Comparison of ENCODE assay signal across 8 cellular contexts in the genomic region with DNA sequence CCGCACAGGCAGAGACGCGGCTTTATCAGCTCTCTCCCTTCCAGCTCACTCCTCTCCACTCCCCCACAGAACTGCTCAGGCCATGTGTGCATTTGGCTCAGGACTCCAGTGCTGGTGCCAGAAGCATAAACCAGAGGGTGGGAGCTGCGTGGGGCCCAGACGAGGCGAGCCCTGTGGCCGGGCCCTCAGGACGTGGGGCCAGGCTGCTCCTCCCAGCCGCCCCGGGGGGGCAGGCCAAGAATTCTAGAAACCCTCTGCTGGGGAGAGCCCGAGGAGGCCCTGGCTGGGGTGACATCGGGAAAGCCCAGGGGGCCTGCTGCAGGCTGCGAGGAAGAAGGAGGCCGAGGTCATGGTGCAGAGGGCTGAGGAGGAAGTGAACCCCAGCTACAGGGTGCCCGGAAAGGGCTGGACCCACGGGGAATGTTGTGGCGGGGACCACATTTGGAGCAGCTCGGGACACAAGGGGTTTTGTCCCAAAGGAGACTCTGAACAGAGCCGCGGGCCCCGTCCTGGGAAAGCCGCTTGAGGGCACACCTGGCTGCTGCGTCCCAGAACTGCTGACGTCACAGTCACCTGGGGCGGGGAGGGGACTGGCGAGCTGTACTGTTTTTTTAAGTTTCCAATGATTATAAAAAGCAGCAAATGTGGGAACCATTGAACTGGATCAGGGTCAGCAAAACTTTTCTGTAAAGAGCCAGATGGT.
DNase-seq lines count a peak whose midpoint lies in the region; ATAC-seq and TF ChIP-seq lines count a peak whose summit lies in the region.
"Had no signal": no experiment of that assay in that cellular context is flagged by ENCODE, and none has a peak within 500 bp of the region (broad histone marks: within the 10 kb centered on the region; RNA-seq: fewer than 3 reads in every experiment).

No MANE protein-coding gene starts in this region.

- no peaks in the 10 kb centered on the region for H3K9me3 ChIP-seq in mucosa of stomach (ENCODE audit: control insufficient read depth, low read length)
- H3K9me3 ChIP-seq in uterus: no peaks in the 10 kb centered on the region

- H3K9ac ChIP-seq in mucosa of stomach (ENCODE audit: low read length): peak overlapping the region; percentile 1

- ATAC-seq in SK-N-SH treated with all-trans-retinoic acid at 6 μM for 48 hours (peak; percentile 53; the same call in 2 of the 3 replicates), HG03565 (IDR thresholded peaks at IDR 0.05; ENCODE audit: unreplicated experiment) (no peak)

- H3K4me3 ChIP-seq in fibroblast of mammary gland (ENCODE audit: control insufficient read depth, low read depth, low read length) (no peak overlapping the region), mucosa of stomach (ENCODE audit: low read length) (no peak overlapping the region), uterus (no peak overlapping the region)

- H3K36me3 ChIP-seq in mucosa of stomach (ENCODE audit: control insufficient read depth, insufficient read depth, low read length) (no peaks in the 10 kb centered on the region), uterus (no peaks in the 10 kb centered on the region)

- no peak for TF ChIP-seq CTCF in fibroblast of mammary gland (conservative IDR thresholded peaks at IDR 0.05; ENCODE audit: control insufficient read depth, insufficient read depth, low read depth, low read length)
- peak in 1 of 4 experiments; percentile 6 for TF ChIP-seq CTCF in uterus (IDR thresholded peaks at IDR 0.05)

- peak; percentile 85 for DNase-seq in fibroblast of mammary gland (ENCODE audit: low read depth)
- peak; percentile 92 to 94 for DNase-seq in uterus
- no peak for DNase-seq in HuH-7.5 (ENCODE audit: low spot score)
- DNase-seq in H4 (ENCODE audit: low spot score): no peak

- H3K4me1 ChIP-seq in mucosa of stomach (ENCODE audit: control insufficient read depth, insufficient read depth, low read length): peaks cover 11% of the 10 kb centered on the region
- peaks cover 0 to 23% of the 10 kb centered on the region in 2 donors for H3K4me1 ChIP-seq in uterus

- TF ChIP-seq POLR2A in uterus (IDR thresholded peaks at IDR 0.05): peak in 1 of 2 donors; percentile 35

- intact Hi-C loops in uterus (cut with DNase I; ENCODE audit: low total_unique reads): no loop called here

- peak overlapping the region; percentile 86 for H3K27ac ChIP-seq in uterus
- H3K27ac ChIP-seq: HL-60 had no signal

- H3K27me3 ChIP-seq in mucosa of stomach (ENCODE audit: control insufficient read depth, insufficient read depth, low read length) (no peaks in the 10 kb centered on the region), uterus (no peaks in the 10 kb centered on the region)

TF ChIP-seq in SK-N-SH treated with all-trans-retinoic acid at 6 μM for 48 hours, 23 proteins besides CTCF, POLR2A, EP300 and RAD21:
- TF ChIP-seq TCF4 (CRISPR knock-in tag; IDR thresholded peaks at IDR 0.05; ENCODE audit: borderline replicate concordance): peak; percentile 12; the same call in 1 of the 2 replicates
- no peak for TF ChIP-seq PATZ1 (CRISPR knock-in tag; IDR thresholded peaks at IDR 0.05; ENCODE audit: borderline replicate concordance)
- TF ChIP-seq, protein P1, sequence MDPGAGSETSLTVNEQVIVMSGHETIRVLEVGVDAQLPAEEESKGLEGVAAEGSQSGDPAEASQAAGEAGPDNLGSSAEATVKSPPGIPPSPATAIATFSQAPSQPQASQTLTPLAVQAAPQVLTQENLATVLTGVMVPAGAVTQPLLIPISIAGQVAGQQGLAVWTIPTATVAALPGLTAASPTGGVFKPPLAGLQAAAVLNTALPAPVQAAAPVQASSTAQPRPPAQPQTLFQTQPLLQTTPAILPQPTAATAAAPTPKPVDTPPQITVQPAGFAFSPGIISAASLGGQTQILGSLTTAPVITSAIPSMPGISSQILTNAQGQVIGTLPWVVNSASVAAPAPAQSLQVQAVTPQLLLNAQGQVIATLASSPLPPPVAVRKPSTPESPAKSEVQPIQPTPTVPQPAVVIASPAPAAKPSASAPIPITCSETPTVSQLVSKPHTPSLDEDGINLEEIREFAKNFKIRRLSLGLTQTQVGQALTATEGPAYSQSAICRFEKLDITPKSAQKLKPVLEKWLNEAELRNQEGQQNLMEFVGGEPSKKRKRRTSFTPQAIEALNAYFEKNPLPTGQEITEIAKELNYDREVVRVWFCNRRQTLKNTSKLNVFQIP (CRISPR knock-in tag; IDR thresholded peaks at IDR 0.05; ENCODE audit: borderline replicate concordance, low read depth): no peak
- TF ChIP-seq, protein P2, sequence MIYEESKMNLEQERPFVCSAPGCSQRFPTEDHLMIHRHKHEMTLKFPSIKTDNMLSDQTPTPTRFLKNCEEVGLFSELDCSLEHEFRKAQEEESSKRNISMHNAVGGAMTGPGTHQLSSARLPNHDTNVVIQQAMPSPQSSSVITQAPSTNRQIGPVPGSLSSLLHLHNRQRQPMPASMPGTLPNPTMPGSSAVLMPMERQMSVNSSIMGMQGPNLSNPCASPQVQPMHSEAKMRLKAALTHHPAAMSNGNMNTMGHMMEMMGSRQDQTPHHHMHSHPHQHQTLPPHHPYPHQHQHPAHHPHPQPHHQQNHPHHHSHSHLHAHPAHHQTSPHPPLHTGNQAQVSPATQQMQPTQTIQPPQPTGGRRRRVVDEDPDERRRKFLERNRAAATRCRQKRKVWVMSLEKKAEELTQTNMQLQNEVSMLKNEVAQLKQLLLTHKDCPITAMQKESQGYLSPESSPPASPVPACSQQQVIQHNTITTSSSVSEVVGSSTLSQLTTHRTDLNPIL (CRISPR knock-in tag; IDR thresholded peaks at IDR 0.05; ENCODE audit: low read depth): no peak
- no peak for TF ChIP-seq ZFP30 (CRISPR knock-in tag; IDR thresholded peaks at IDR 0.05)

Comparison
In these comparisons a context has a peak if more than half of its experiments do, and no peak if none do; other contexts are left out.
1. DNase-seq: peak in fibroblast of mammary gland (single experiment) and uterus (2 of 2); none in HuH-7.5 (single experiment) and H4 (single experiment).